Comparison of ENCODE assay signal across 23 cellular contexts in the genomic region with DNA sequence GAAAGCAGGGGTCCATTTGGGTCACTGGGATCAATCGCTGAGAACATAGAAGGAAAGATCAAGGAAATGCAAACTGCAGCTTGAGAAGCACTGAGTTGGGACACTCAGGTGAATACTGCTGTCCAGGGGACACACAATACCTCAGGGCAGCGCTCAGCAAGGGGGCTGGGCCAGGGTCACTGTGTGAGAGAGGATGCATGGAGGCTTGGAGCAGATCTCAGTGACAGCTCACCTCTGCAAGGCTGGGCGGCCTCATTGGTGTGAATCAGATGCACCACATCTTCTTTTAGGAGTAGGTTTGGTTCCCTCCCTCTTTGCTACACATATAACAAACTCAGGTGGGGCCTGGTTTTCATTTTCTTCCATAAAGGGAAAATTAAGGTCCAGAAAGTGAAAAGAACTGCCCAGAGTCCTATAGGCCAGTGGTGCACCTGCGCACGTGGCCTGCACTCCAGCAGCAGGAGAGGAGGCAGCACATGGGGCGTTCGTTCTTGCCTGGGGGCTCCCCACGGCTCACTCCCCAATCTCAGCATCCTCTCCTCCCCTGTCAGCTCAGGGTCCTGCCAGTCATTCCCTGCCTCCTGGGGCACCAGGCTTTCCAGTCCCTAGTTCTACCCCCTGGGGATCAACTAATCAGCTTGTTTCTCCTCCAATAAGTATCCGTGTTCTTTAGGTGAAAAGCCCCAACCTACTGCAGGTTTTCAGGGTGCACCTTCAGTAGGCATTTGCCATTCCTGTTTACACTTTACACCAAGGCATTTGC. TPM values are rescaled to one million over a fixed set of nuclear protein-coding genes. Genes with fewer than 3 reads are reported as not detected.
DNase-seq lines count a peak whose midpoint lies in the region; ATAC-seq and TF ChIP-seq lines count a peak whose summit lies in the region.
"Had no signal": no experiment of that assay in that cellular context is flagged by ENCODE, and none has a peak within 500 bp of the region (broad histone marks: within the 10 kb centered on the region; RNA-seq: fewer than 3 reads in every experiment).

No MANE protein-coding gene starts in this region.

- H3K4me3 Mint-ChIP-seq in glutamatergic neuron (ENCODE audit: unreplicated experiment) = peak overlapping the region; percentile 19
- no peak overlapping the region for H3K4me3 Mint-ChIP-seq in activated T-helper 1 cell treated with anti-CD3 and anti-CD28 coated beads, Interleukin-12 subunit alpha, Interleukin-12 subunit beta, Interleukin-2, Interleukin-4 antibody, amounts not matched to agents 30 ng/mL and 10 ng/mL and 1 ng/mL, durations not matched to agents 14 hours and 24 hours and 36 hours
- H3K4me3 Mint-ChIP-seq: CD8-positive, alpha-beta memory T cell had no signal

- peaks cover 4% of the 10 kb centered on the region for H3K36me3 Mint-ChIP-seq in glutamatergic neuron (ENCODE audit: unreplicated experiment)
- H3K36me3 Mint-ChIP-seq in activated T-helper 1 cell treated with anti-CD3 and anti-CD28 coated beads, Interleukin-12 subunit alpha, Interleukin-12 subunit beta, Interleukin-2, Interleukin-4 antibody, amounts not matched to agents 30 ng/mL and 10 ng/mL and 1 ng/mL, durations not matched to agents 14 hours and 24 hours and 36 hours (ENCODE audit: low read depth) = peaks cover 4% of the 10 kb centered on the region

- H3K27ac ChIP-seq in osteoblast (ENCODE audit: low read depth, low read length) = no peak overlapping the region

- ATAC-seq in Right ventricle myocardium superior (ENCODE audit: poor library complexity) = no peak
- ATAC-seq in activated CD4-positive, CD25-positive, alpha-beta regulatory T cell treated with anti-CD3 and anti-CD28 coated beads, Interleukin-2, amount 50 U/mL, for 24 hours = no peak
- no peak for ATAC-seq in HG03442 (IDR thresholded peaks at IDR 0.05; ENCODE audit: unreplicated experiment)

- H2AFZ ChIP-seq in osteoblast (ENCODE audit: low read length) = no peak overlapping the region

- H3K9me3 Mint-ChIP-seq in glutamatergic neuron (ENCODE audit: unreplicated experiment) = peaks cover 19% of the 10 kb centered on the region
- H3K9me3 Mint-ChIP-seq in activated T-helper 1 cell treated with anti-CD3 and anti-CD28 coated beads, Interleukin-12 subunit alpha, Interleukin-12 subunit beta, Interleukin-2, Interleukin-4 antibody, amounts not matched to agents 30 ng/mL and 10 ng/mL and 1 ng/mL, durations not matched to agents 14 hours and 24 hours and 36 hours = no peaks in the 10 kb centered on the region
- H3K9me3 Mint-ChIP-seq: CD8-positive, alpha-beta memory T cell had no signal

- H3K27me3 Mint-ChIP-seq in glutamatergic neuron (ENCODE audit: unreplicated experiment) = peaks cover 5% of the 10 kb centered on the region
- peaks cover 4% of the 10 kb centered on the region for H3K27me3 Mint-ChIP-seq in activated T-helper 1 cell treated with anti-CD3 and anti-CD28 coated beads, Interleukin-12 subunit alpha, Interleukin-12 subunit beta, Interleukin-2, Interleukin-4 antibody, amounts not matched to agents 30 ng/mL and 10 ng/mL and 1 ng/mL, durations not matched to agents 14 hours and 24 hours and 36 hours (ENCODE audit: insufficient read depth)

- H3K4me1 ChIP-seq in osteoblast (ENCODE audit: insufficient read depth, low read length) = no peaks in the 10 kb centered on the region

- H3K4me3 ChIP-seq in osteoblast (ENCODE audit: insufficient read depth, low read length) = no peak overlapping the region

- H3K4me2 ChIP-seq in osteoblast (ENCODE audit: insufficient read depth, low read length) = no peak overlapping the region

- TF ChIP-seq CTCF in glutamatergic neuron (IDR thresholded peaks at IDR 0.05; ENCODE audit: partially characterized antibody, unreplicated experiment) = no peak
- TF ChIP-seq CTCF in osteoblast (IDR thresholded peaks at IDR 0.05; ENCODE audit: extremely low read depth, low read depth, low read length) = no peak

- peak; percentile 13 for DNase-seq in Right ventricle myocardium superior
- DNase-seq in cardiac septum (ENCODE audit: low spot score) = no peak
- no peak for DNase-seq in glutamatergic neuron
- peak; percentile 59 for DNase-seq in osteoblast (ENCODE audit: insufficient read length, low spot score, missing footprints)
- DNase-seq in H4 (ENCODE audit: low spot score) = no peak
- DNase-seq in activated T-helper 1 cell treated with anti-CD3 and anti-CD28 coated beads, Interleukin-12 subunit alpha, Interleukin-12 subunit beta, Interleukin-2, Interleukin-4 antibody, amounts not matched to agents 30 ng/mL and 10 ng/mL and 1 ng/mL, durations not matched to agents 14 hours and 24 hours and 36 hours (ENCODE audit: low spot score) = no peak
- DNase-seq: AML-193; C1 segment of cervical spinal cord; Calu3; CD8-positive, alpha-beta memory T cell; DMS153; KG1; NCI-H1092; NCI-H1436; NCI-H1930; NCI-H510A; NK-92 treated with Interleukin-12 subunit alpha and Interleukin-12 subunit beta, amount 100 ng/mL, for 24 hours; SIG-M5 had no signal

- no peaks in the 10 kb centered on the region for H3K27me3 ChIP-seq in osteoblast (ENCODE audit: insufficient read depth, low read length)

- intact Hi-C loops in Right ventricle myocardium superior (cut with DNase I) (no loop called here), cardiac septum (cut with DNase I) (no loop called here)
- intact Hi-C loops in activated T-helper 1 cell treated with anti-CD3 and anti-CD28 coated beads, Interleukin-12 subunit alpha, Interleukin-12 subunit beta, Interleukin-2, Interleukin-4 antibody, amounts not matched to agents 30 ng/mL and 10 ng/mL and 1 ng/mL, durations not matched to agents 14 hours and 24 hours and 36 hours (cut with micrococcal nuclease) = no loop called here

- no peaks in the 10 kb centered on the region for H3K9me3 ChIP-seq in osteoblast (ENCODE audit: low read depth, low read length)

- H4K20me1 ChIP-seq in osteoblast (ENCODE audit: insufficient read depth, low read length) = peaks cover 20% of the 10 kb centered on the region

- H3K4me1 Mint-ChIP-seq in glutamatergic neuron (ENCODE audit: low read depth, unreplicated experiment) = peaks cover 25% of the 10 kb centered on the region
- H3K4me1 Mint-ChIP-seq in activated T-helper 1 cell treated with anti-CD3 and anti-CD28 coated beads, Interleukin-12 subunit alpha, Interleukin-12 subunit beta, Interleukin-2, Interleukin-4 antibody, amounts not matched to agents 30 ng/mL and 10 ng/mL and 1 ng/mL, durations not matched to agents 14 hours and 24 hours and 36 hours (ENCODE audit: low read depth) = no peaks in the 10 kb centered on the region

- peak overlapping the region; percentile 16 for H3K27ac Mint-ChIP-seq in glutamatergic neuron (ENCODE audit: unreplicated experiment)
- H3K27ac Mint-ChIP-seq in activated T-helper 1 cell treated with anti-CD3 and anti-CD28 coated beads, Interleukin-12 subunit alpha, Interleukin-12 subunit beta, Interleukin-2, Interleukin-4 antibody, amounts not matched to agents 30 ng/mL and 10 ng/mL and 1 ng/mL, durations not matched to agents 14 hours and 24 hours and 36 hours = no peak overlapping the region

- H3K79me2 ChIP-seq in osteoblast (ENCODE audit: insufficient read depth, low read length) = peaks cover 4% of the 10 kb centered on the region

- H3K36me3 ChIP-seq in osteoblast (ENCODE audit: insufficient read depth, low read length) = peaks cover 28% of the 10 kb centered on the region

RNA-seq across cellular contexts. Expression of gene A3GALT2, which starts 1.5 kb away (rescaled TPM):
- total RNA-seq in Right ventricle myocardium superior (not detected), cardiac septum (not detected), glutamatergic neuron (ENCODE audit: unreplicated experiment) (0.71 TPM), osteoblast (under 0.01 TPM in 1 of 2 replicates, not detected in the other)
- total RNA-seq in H4 (2014; rRNA removed; shearing (Covaris generic)) = not detected in 2 replicates
- total RNA-seq in activated T-helper 1 cell treated with anti-CD3 and anti-CD28 coated beads, Interleukin-12 subunit alpha, Interleukin-12 subunit beta, Interleukin-2, Interleukin-4 antibody, amounts not matched to agents 30 ng/mL and 10 ng/mL and 1 ng/mL, durations not matched to agents 14 hours and 24 hours and 36 hours = not detected in 2 replicates
- total RNA-seq: A172; Calu3; CD8-positive, alpha-beta memory T cell; G401; H1 had no signal

Comparison
In these comparisons a context has a peak if more than half of its experiments do, and no peak if none do; other contexts are left out.
1. DNase-seq: peak in Right ventricle myocardium superior (single experiment) and osteoblast (single experiment); none in cardiac septum (single experiment), glutamatergic neuron (single experiment), H4 (single experiment) and activated T-helper 1 cell treated with anti-CD3 and anti-CD28 coated beads, Interleukin-12 subunit alpha, Interleukin-12 subunit beta, Interleukin-2, Interleukin-4 antibody, amounts not matched to agents 30 ng/mL and 10 ng/mL and 1 ng/mL, durations not matched to agents 14 hours and 24 hours and 36 hours (single experiment).